ENCODE assay signal across 19 cellular contexts in the genomic region with DNA sequence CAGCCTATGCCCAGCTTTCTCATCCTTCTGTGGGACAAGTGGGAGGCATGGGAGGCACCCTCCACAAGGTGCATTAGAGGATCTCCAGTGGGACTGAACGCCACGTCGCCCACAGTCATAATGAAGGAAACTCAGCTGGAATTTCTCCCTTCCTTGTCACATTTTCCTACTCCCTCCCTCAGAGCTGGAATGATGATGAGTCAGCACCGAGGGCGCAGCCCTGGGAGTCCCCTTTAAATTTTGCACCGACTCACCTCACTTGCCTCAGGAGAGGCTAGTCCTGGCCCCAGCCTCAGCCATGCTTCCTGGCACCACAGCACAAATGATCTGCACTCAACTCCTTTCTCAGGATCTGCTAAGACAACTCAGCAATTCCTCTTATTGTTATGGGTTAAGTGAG. TPM values are rescaled to one million over a fixed set of nuclear protein-coding genes. Genes with fewer than 3 reads are reported as not detected.
DNase-seq lines count a peak whose midpoint lies in the region; ATAC-seq, FAIRE-seq and TF ChIP-seq lines count a peak whose summit lies in the region.
"Had no signal": no experiment of that assay in that cellular context is flagged by ENCODE, and none has a peak within 500 bp of the region (broad histone marks: within the 10 kb centered on the region; RNA-seq: fewer than 3 reads in every experiment).

No MANE protein-coding gene starts in this region.

- CTCF ChIA-PET in HepG2 (lab: Yijun Ruan, JAX; ENCODE audit: low intra/inter-chr PET ratio, low total read pairs), result no interaction called here

- no peak for TF ChIP-seq CTCF in HepG2 (CRISPR knock-in tag; IDR thresholded peaks at IDR 0.05)
- TF ChIP-seq CTCF in right lobe of liver (IDR thresholded peaks at IDR 0.05), result no peak
- TF ChIP-seq CTCF in astrocyte (IDR thresholded peaks at IDR 0.05; ENCODE audit: insufficient read depth, low read depth, low read length), result no peak
- no peak for TF ChIP-seq CTCF in foreskin keratinocyte (conservative IDR thresholded peaks at IDR 0.05)

- H3K79me2 ChIP-seq in HepG2 (ENCODE audit: insufficient read depth, low read length) (no peaks in the 10 kb centered on the region), astrocyte (ENCODE audit: insufficient read depth, low read length) (no peaks in the 10 kb centered on the region)

- H3K9me3 ChIP-seq in HepG2 (ENCODE audit: low read length), result no peaks in the 10 kb centered on the region
- no peaks in the 10 kb centered on the region for H3K9me3 ChIP-seq in right lobe of liver
- H3K9me3 ChIP-seq in astrocyte (ENCODE audit: insufficient read depth, low read depth, low read length), result no peaks in the 10 kb centered on the region
- H3K9me3 ChIP-seq: lower lobe of right lung, neutrophil, testis had no signal

- H4K20me1 ChIP-seq in HepG2 (ENCODE audit: insufficient read depth, low read length), result no peaks in the 10 kb centered on the region
- no peaks in the 10 kb centered on the region for H4K20me1 ChIP-seq in astrocyte (ENCODE audit: insufficient read depth, low read length)

- H3K4me2 ChIP-seq in HepG2 (ENCODE audit: low read depth, low read length) (no peak overlapping the region), astrocyte (ENCODE audit: low read length) (peak overlapping the region; percentile 57)
- H3K4me2 ChIP-seq: PC-9, smooth muscle cell had no signal

- peak overlapping the region; percentile 72 for H3K27ac Mint-ChIP-seq in astrocyte (ENCODE audit: unreplicated experiment)
- H3K27ac Mint-ChIP-seq in activated T-cell treated with anti-CD3 and anti-CD28 coated beads, Interleukin-2, amount 50 U/mL, for 24 hours, result no peak overlapping the region

- peaks cover 5% of the 10 kb centered on the region for H3K9me3 Mint-ChIP-seq in astrocyte (ENCODE audit: unreplicated experiment)
- H3K9me3 Mint-ChIP-seq in activated T-cell treated with anti-CD3 and anti-CD28 coated beads, Interleukin-2, amount 50 U/mL, for 24 hours, result no peaks in the 10 kb centered on the region

- 42% methylated on average over 6 of the region's 6 CpGs for WGBS in HepG2 (ENCODE audit: low lambda C conversion rate)
- WGBS in right lobe of liver (ENCODE audit: insufficient coverage, low coverage, low lambda C conversion rate, missing lambda C conversion rate), result 71% methylated on average over 1 of the region's 6 CpGs

- intact Hi-C loops in HepG2 (cut with micrococcal nuclease; ENCODE audit: unreplicated experiment), result loop anchor here (5.0 to 10.0 kb wide), 2 partner anchors 319 to 1386 kb away; no protein-coding TSS in a partner anchor
- intact Hi-C loops in right lobe of liver (cut with DNase I), result loop anchor here in 1 of 2 donors (10.0 kb wide), 1 partner anchor 229 kb away; no protein-coding TSS in a partner anchor

- no peak overlapping the region for H2AFZ ChIP-seq in HepG2 (ENCODE audit: low read length)
- H2AFZ ChIP-seq in astrocyte (ENCODE audit: low read depth, low read length), result no peak overlapping the region
- H2AFZ ChIP-seq: PC-9 had no signal

- TF ChIP-seq EP300 in HepG2 (IDR thresholded peaks at IDR 0.05; ENCODE audit: low read depth in 2 of 2, low read length in 2 of 2) (no peak), HepG2 (CRISPR knock-in tag; IDR thresholded peaks at IDR 0.05; ENCODE audit: borderline replicate concordance) (no peak)

- peaks cover 10% of the 10 kb centered on the region; the same call in 1 of the 2 replicates for H3K4me1 ChIP-seq in HepG2 (ENCODE audit: insufficient read depth, low read length)
- H3K4me1 ChIP-seq in right lobe of liver, result no peaks in the 10 kb centered on the region
- peaks cover 11% of the 10 kb centered on the region for H3K4me1 ChIP-seq in astrocyte (ENCODE audit: insufficient read depth, low read length)
- H3K4me1 ChIP-seq in foreskin keratinocyte, result no peaks in the 10 kb centered on the region
- H3K4me1 ChIP-seq: lower lobe of right lung, testis had no signal

- TF ChIP-seq RAD21 in HepG2 (CRISPR knock-in tag; IDR thresholded peaks at IDR 0.05), result no peak

- H3K36me3 ChIP-seq in HepG2 (replicated peaks in 1 of 2; ENCODE audit: control insufficient read depth in 1 of 2, insufficient read depth in 2 of 2, low read length in 2 of 2) (no peaks in the 10 kb centered on the region), right lobe of liver (no peaks in the 10 kb centered on the region), astrocyte (ENCODE audit: insufficient read depth, low read length) (no peaks in the 10 kb centered on the region)
- H3K36me3 ChIP-seq: lower lobe of right lung, neutrophil had no signal

- H3K27ac ChIP-seq in HepG2 (ENCODE audit: extremely low read length, insufficient read depth, low read length), result no peak overlapping the region
- no peak overlapping the region for H3K27ac ChIP-seq in right lobe of liver
- peak overlapping the region; percentile 50 for H3K27ac ChIP-seq in astrocyte (ENCODE audit: low read depth, low read length)
- H3K27ac ChIP-seq in foreskin keratinocyte, result peak overlapping the region; percentile 61
- H3K27ac ChIP-seq: lower lobe of right lung, neutrophil, PC-9, testis had no signal

- no peak overlapping the region for H3K4me3 ChIP-seq in HepG2 (replicated peaks in 1 of 3; ENCODE audit: insufficient read depth in 1 of 3, low read depth in 2 of 3, low read length in 3 of 3)
- H3K4me3 ChIP-seq in right lobe of liver, result no peak overlapping the region
- no peak overlapping the region for H3K4me3 ChIP-seq in astrocyte (ENCODE audit: insufficient read depth, low read depth, low read length)
- H3K4me3 ChIP-seq: GM12878, lower lobe of right lung, PC-9, smooth muscle cell, testis had no signal

- ATAC-seq in HepG2, result no peak; the same call in 2 of the 3 replicates
- ATAC-seq in right lobe of liver, result no peak
- ATAC-seq in foreskin keratinocyte, result peak; percentile 91
- ATAC-seq: GM12878, lower lobe of right lung had no signal

- no TSS peak for BruUV-seq in HepG2 (replicated peaks; lab: Mats Ljungman, UMichigan)

- H3K27me3 Mint-ChIP-seq in astrocyte (ENCODE audit: low read depth, unreplicated experiment), result peaks cover 8% of the 10 kb centered on the region
- H3K27me3 Mint-ChIP-seq in activated T-cell treated with anti-CD3 and anti-CD28 coated beads, Interleukin-2, amount 50 U/mL, for 24 hours, result peaks cover 9% of the 10 kb centered on the region

- POLR2A ChIA-PET in HepG2 (lab: Yijun Ruan, JAX), result no interaction called here

- peaks cover 8% of the 10 kb centered on the region for H3K4me1 Mint-ChIP-seq in astrocyte (ENCODE audit: low read depth, unreplicated experiment)
- no peaks in the 10 kb centered on the region for H3K4me1 Mint-ChIP-seq in activated T-cell treated with anti-CD3 and anti-CD28 coated beads, Interleukin-2, amount 50 U/mL, for 24 hours (ENCODE audit: low read depth)

- no peak overlapping the region for H3K4me3 Mint-ChIP-seq in astrocyte (ENCODE audit: unreplicated experiment)
- no peak overlapping the region for H3K4me3 Mint-ChIP-seq in activated T-cell treated with anti-CD3 and anti-CD28 coated beads, Interleukin-2, amount 50 U/mL, for 24 hours

- DNase-seq in HepG2 (ENCODE audit: low spot score) (no peak), right lobe of liver (no peak), astrocyte (ENCODE audit: low read depth) (peak; percentile 83), foreskin keratinocyte (peak; percentile 47 to 74), NCI-H1417 (lab: John Stamatoyannopoulos, UW) (no peak), germinal center (ENCODE audit: low spot score) (no peak), SKM-1 (lab: John Stamatoyannopoulos, UW; ENCODE audit: unreplicated experiment) (no peak)
- no peak for DNase-seq in activated T-cell treated with anti-CD3 and anti-CD28 coated beads, Interleukin-2, amount 50 U/mL, for 24 hours
- DNase-seq: 8988T; activated CD8-positive, alpha-beta memory T cell treated with anti-CD3 and anti-CD28 coated beads for 24 hours; activated naive CD4-positive, alpha-beta T cell treated with Interleukin-2 at 50 U/mL for 16 hours; DMS 273 treated with DMSO at 0.1 percent for 48 hours; lower lobe of right lung; testis had no signal

- no peaks in the 10 kb centered on the region for H3K36me3 Mint-ChIP-seq in astrocyte (ENCODE audit: low read depth, unreplicated experiment)
- no peaks in the 10 kb centered on the region for H3K36me3 Mint-ChIP-seq in activated T-cell treated with anti-CD3 and anti-CD28 coated beads, Interleukin-2, amount 50 U/mL, for 24 hours (ENCODE audit: low read depth)

- H3K27me3 ChIP-seq in HepG2 (ENCODE audit: control insufficient read depth in 1 of 2, insufficient read depth in 2 of 2, low read length in 2 of 2) (peaks cover 0 to 13% of the 10 kb centered on the region in 2 experiments; a peak in 2 of 5 replicates), right lobe of liver (no peaks in the 10 kb centered on the region), astrocyte (ENCODE audit: insufficient read depth, low read length) (no peaks in the 10 kb centered on the region), foreskin keratinocyte (no peaks in the 10 kb centered on the region)
- H3K27me3 ChIP-seq: testis had no signal

- in situ Hi-C loops in HepG2 (cut with HindIII; ENCODE audit: extremely low pct_ligation_motif_present, low pct_unique_long_range_greater_than_20kb), result loop anchor here (5.0 to 25.0 kb wide), 2 partner anchors 226 to 486 kb away; no protein-coding TSS in a partner anchor

- TF ChIP-seq POLR2A in HepG2 (IDR thresholded peaks at IDR 0.05; ENCODE audit: insufficient read depth in 1 of 2, low read depth in 2 of 2, low read length in 2 of 2) (no peak), right lobe of liver (IDR thresholded peaks at IDR 0.05) (no peak)

- no peak for FAIRE-seq in HepG2 (lab: Jason Lieb, UNC)
- no peak for FAIRE-seq in astrocyte (lab: Jason Lieb, UNC)
- FAIRE-seq: colon, GM12878 had no signal

- H3K9ac ChIP-seq in HepG2 (ENCODE audit: insufficient read depth, low read depth, low read length) (no peak overlapping the region), astrocyte (ENCODE audit: low read length) (peak overlapping the region; percentile 48)

RNA-seq across cellular contexts. Expression of a gene that starts 34.3 kb away (rescaled TPM):
- total RNA-seq in HepG2 (2016; rRNA removed; fragmentation: Illumina TruSeq; extraction: Trizol), result not detected in 2 replicates
- not detected in 2 replicates for total RNA-seq in HepG2 (2016; cell fraction: cytosol; rRNA removed; fragmentation: Illumina TruSeq; extraction: Trizol; ENCODE audit: low read depth)
- total RNA-seq in HepG2 (2016; cell fraction: insoluble cytoplasmic fraction; rRNA removed; fragmentation: Illumina TruSeq; extraction: Trizol), result not detected in 2 replicates
- total RNA-seq in HepG2 (2016; cell fraction: membrane; rRNA removed; fragmentation: Illumina TruSeq; extraction: Trizol), result not detected in 2 replicates
- total RNA-seq in HepG2 (2016; cell fraction: nucleus; rRNA removed; fragmentation: Illumina TruSeq; extraction: Trizol), result not detected in 2 replicates
- not detected in 2 replicates for polyA plus RNA-seq in HepG2 (2011; rRNA removed)
- polyA plus RNA-seq in HepG2 (2011; cell fraction: cytosol; rRNA removed), result not detected in 2 replicates
- not detected in 2 replicates for polyA plus RNA-seq in HepG2 (2011; cell fraction: nucleus; rRNA removed)
- polyA plus RNA-seq in HepG2 (2012), result not detected in 2 replicates
- not detected in 2 replicates for polyA plus RNA-seq in HepG2 (2016; cell fraction: cytosol; fragmentation: Illumina TruSeq; extraction: Trizol; ENCODE audit: low read depth)
- polyA plus RNA-seq in HepG2 (2016; cell fraction: insoluble cytoplasmic fraction; fragmentation: Illumina TruSeq; extraction: Trizol; ENCODE audit: low read depth), result not detected in 2 replicates
- polyA plus RNA-seq in HepG2 (2016; cell fraction: membrane; fragmentation: Illumina TruSeq; extraction: Trizol; ENCODE audit: low read depth), result not detected in 2 replicates
- polyA plus RNA-seq in HepG2 (2016; cell fraction: nucleus; fragmentation: Illumina TruSeq; extraction: Trizol; ENCODE audit: insufficient read depth, low read depth), result not detected in 2 replicates
- not detected in 2 replicates for polyA minus RNA-seq in HepG2 (2011; rRNA and poly(A)+ RNA removed; ENCODE audit: low replicate concordance)
- not detected in 2 replicates for polyA minus RNA-seq in HepG2 (2011; cell fraction: cytosol; rRNA and poly(A)+ RNA removed)
- polyA minus RNA-seq in HepG2 (2011; cell fraction: nucleus; rRNA and poly(A)+ RNA removed), result not detected in 2 replicates
- not detected for total RNA-seq in right lobe of liver
- total RNA-seq in astrocyte, result not detected in 2 replicates
- not detected in 2 replicates for total RNA-seq in foreskin keratinocyte
- not detected in 2 replicates for polyA plus RNA-seq in foreskin keratinocyte
- total RNA-seq: GM12878, lower lobe of right lung, PC-9, smooth muscle cell, testis had no signal
- polyA plus RNA-seq: GM12878, smooth muscle cell had no signal

Comparison
In these comparisons a context has a peak if more than half of its experiments do, and no peak if none do; other contexts are left out.
1. DNase-seq: peak in astrocyte (single experiment) and foreskin keratinocyte (2 of 2); none in HepG2 (single experiment), right lobe of liver (0 of 3), NCI-H1417 (0 of 3), activated T-cell treated with anti-CD3 and anti-CD28 coated beads, Interleukin-2, amount 50 U/mL, for 24 hours (single experiment), germinal center (single experiment) and SKM-1 (single experiment).
2. H3K27ac ChIP-seq: peak in astrocyte (single experiment) and foreskin keratinocyte (single experiment); none in HepG2 (single experiment) and right lobe of liver (0 of 3).